In the genomic region with DNA sequence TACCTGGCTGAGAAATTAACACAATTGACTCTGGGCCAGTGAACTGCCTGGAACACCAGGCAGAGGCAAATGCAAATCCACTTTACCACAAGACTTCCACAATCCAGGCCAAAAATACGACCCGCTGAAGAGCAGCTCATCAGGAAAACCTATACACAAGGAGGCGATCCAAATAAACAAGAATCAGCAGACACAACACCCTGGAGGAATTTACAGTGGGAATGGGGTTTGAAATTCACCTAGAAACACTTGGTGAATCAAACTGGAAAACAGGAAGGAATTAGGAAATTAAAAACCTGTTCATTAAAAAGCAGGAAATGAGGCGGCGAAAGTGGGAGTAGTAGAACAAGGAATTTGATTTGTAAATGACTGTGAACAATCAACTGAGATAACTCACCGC, we compare ENCODE assay signal across 2 cellular contexts.
TF ChIP-seq lines count a peak whose summit lies in the region.

No MANE protein-coding gene starts in this region.

TF ChIP-seq in HEK293, 187 proteins besides CTCF, POLR2A, EP300 and RAD21:
- TF ChIP-seq ZNF707 (tag by site-specific recombination; IDR thresholded peaks at IDR 0.05) (no peak), ZBTB17 (tag by site-specific recombination; IDR thresholded peaks at IDR 0.05) (0 out of 2 replicates have a peak, but pooled peaks have one; percentile 22), ZNF311 (tag by site-specific recombination; IDR thresholded peaks at IDR 0.05; ENCODE audit: borderline replicate concordance) (no peak), ZNF701 (tag by site-specific recombination; IDR thresholded peaks at IDR 0.05) (no peak), ZNF777 (tag by site-specific recombination; IDR thresholded peaks at IDR 0.05; ENCODE audit: borderline replicate concordance) (no peak)
- TF ChIP-seq, protein P1, sequence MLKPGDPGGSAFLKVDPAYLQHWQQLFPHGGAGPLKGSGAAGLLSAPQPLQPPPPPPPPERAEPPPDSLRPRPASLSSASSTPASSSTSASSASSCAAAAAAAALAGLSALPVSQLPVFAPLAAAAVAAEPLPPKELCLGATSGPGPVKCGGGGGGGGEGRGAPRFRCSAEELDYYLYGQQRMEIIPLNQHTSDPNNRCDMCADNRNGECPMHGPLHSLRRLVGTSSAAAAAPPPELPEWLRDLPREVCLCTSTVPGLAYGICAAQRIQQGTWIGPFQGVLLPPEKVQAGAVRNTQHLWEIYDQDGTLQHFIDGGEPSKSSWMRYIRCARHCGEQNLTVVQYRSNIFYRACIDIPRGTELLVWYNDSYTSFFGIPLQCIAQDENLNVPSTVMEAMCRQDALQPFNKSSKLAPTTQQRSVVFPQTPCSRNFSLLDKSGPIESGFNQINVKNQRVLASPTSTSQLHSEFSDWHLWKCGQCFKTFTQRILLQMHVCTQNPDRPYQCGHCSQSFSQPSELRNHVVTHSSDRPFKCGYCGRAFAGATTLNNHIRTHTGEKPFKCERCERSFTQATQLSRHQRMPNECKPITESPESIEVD (tag by site-specific recombination; IDR thresholded peaks at IDR 0.05): no peak

TF ChIP-seq in endothelial cell of umbilical vein, 7 proteins besides CTCF, POLR2A, EP300 and RAD21:
- TF ChIP-seq GATA2 (IDR thresholded peaks at IDR 0.05; ENCODE audit: insufficient read depth, insufficient read length, low read depth, low read length) (no peak), JUN (IDR thresholded peaks at IDR 0.05; ENCODE audit: borderline replicate concordance, insufficient read depth, insufficient read length, low read depth) (no peak), FOS (IDR thresholded peaks at IDR 0.05; ENCODE audit: borderline replicate concordance, insufficient read depth, low read length) (no peak), EZH2 (IDR thresholded peaks at IDR 0.05; ENCODE audit: borderline replicate concordance, low read depth, low read length, severe bottlenecking) (no peak), MYC (IDR thresholded peaks at IDR 0.05; ENCODE audit: low read depth, low read length) (no peak), POLR2AphosphoS5 (IDR thresholded peaks at IDR 0.05; ENCODE audit: insufficient read depth, low read depth, low read length) (no peak)
- TF ChIP-seq, protein P2, sequence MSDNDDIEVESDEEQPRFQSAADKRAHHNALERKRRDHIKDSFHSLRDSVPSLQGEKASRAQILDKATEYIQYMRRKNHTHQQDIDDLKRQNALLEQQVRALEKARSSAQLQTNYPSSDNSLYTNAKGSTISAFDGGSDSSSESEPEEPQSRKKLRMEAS (IDR thresholded peaks at IDR 0.05; ENCODE audit: insufficient read depth, insufficient read length): no peak
